1 cellular context compared by ENCODE assay signal in the genomic region with DNA sequence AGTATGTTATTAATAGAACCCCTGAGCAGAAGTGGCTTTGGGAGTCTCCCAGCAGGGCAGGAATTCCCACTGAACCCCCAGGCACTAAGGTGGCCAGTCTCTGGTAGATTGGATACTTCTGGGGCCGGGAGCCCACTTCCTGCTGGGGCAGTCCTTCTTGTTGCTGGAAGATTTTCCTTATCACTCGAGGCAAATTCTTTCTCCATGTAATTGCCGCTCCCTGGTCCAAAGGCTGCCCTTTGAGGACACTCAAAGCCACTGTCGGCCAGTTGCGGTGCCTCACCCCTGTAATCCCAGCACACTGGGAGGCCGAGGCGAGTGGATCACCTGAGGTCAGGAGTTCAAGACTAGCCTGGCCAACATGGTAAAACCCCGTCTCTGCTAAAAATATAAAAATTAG.
TF ChIP-seq lines count a peak whose summit lies in the region.

No MANE protein-coding gene starts in this region.

TF ChIP-seq in liver, 16 proteins besides CTCF, POLR2A, EP300 and RAD21 (continued from another document):
- no peak for TF ChIP-seq JUND (IDR thresholded peaks at IDR 0.05)
